In the genomic region with DNA sequence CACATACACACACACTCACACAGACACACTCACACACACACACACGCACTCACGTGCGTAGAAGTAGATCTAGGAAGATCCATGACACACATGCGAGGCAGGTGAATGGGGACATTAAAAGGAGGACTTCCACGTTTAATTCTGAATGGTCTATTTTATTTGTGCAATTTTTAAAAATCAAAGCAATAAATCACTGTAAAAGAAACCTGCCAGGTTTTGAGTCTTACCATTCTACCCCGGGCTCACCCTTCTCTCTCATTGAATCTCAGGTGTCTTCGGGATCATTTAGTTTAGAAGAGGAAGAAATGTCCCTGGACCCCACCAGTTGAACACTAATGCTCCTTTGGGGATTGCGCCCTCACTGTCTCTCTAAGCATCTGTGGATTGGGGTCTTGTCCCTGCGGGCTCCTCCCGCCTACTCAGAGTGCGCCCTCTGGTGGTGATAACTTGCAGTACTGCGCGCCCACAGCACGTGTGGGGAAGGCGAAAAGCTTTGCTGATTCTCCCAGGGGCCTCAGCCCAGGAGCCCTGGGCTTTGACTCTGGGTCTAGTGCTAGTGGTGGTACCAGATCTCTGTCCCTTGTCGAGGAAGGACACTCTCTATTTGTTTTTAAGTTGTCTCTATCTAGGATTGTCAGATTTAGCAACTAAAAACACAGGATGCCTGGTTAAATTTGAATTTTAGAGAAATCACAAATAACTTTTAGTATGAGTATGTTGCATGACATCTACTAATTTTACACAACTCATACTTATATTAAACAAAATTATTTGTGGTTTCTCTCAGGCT, we compare ENCODE assay signal across 8 cellular contexts. TPM values are rescaled to one million over a fixed set of nuclear protein-coding genes. Genes with fewer than 3 reads are reported as not detected.
A peak's percentile ranks its signal among the peaks of the same experiment; 100 is the strongest.
DNase-seq lines count a peak whose midpoint lies in the region; ATAC-seq and TF ChIP-seq lines count a peak whose summit lies in the region.

No MANE protein-coding gene starts in this region.

- DNase-seq in NCI-H2196 (lab: John Stamatoyannopoulos, UW; ENCODE audit: unreplicated experiment) (peak; percentile 12), NCI-H2196 treated with DMSO at 0.1 percent for 48 hours (lab: John Stamatoyannopoulos, UW; ENCODE audit: unreplicated experiment) (no peak), NB4 (ENCODE audit: low read depth) (peak; percentile 64), left cardiac atrium (peak; percentile 33), NCI-H2227 (lab: John Stamatoyannopoulos, UW; ENCODE audit: unreplicated experiment) (no peak)
- peak; percentile 67 to 69 for DNase-seq in activated T-cell treated with anti-CD3 and anti-CD28 coated beads, Interleukin-2, amount 50 U/mL, for 48 hours
- peak; percentile 39 for DNase-seq in stimulated activated CD4-positive, alpha-beta T cell treated with anti-CD3 and anti-CD28 coated beads, Interleukin-4, amount 100 ng/mL, for 1 hour

- ATAC-seq in left cardiac atrium: peak in 1 of 2 donors; percentile 58
- ATAC-seq in GM21723 (IDR thresholded peaks at IDR 0.05; ENCODE audit: unreplicated experiment): no peak

- H3K4me3 ChIP-seq in NB4 (ENCODE audit: low read depth, low read length): no peak overlapping the region

- TF ChIP-seq POLR2A in NB4 (IDR thresholded peaks at IDR 0.05; ENCODE audit: extremely low read depth, insufficient read length): no peak

- peak; percentile 86 for TF ChIP-seq CTCF in NB4 (IDR thresholded peaks at IDR 0.05; ENCODE audit: low read depth, low read length)

- intact Hi-C loops in left cardiac atrium (cut with DNase I): no loop called here

RNA-seq across cellular contexts. Expression of a gene that starts 34.8 kb away (rescaled TPM):
- total RNA-seq in left cardiac atrium: 10 to 100 TPM; 43.4 to 45.6 TPM

Comparison
In these comparisons a context has a peak if more than half of its experiments do, and no peak if none do; other contexts are left out.
1. DNase-seq: peak in NCI-H2196 (single experiment), NB4 (single experiment), activated T-cell treated with anti-CD3 and anti-CD28 coated beads, Interleukin-2, amount 50 U/mL, for 48 hours (2 of 2), left cardiac atrium (single experiment) and stimulated activated CD4-positive, alpha-beta T cell treated with anti-CD3 and anti-CD28 coated beads, Interleukin-4, amount 100 ng/mL, for 1 hour (single experiment); none in NCI-H2196 treated with DMSO at 0.1 percent for 48 hours (single experiment) and NCI-H2227 (single experiment).